In genomic region chr20:17326096-17326495, GRCh38 we compare ENCODE assay signal across 11 cellular contexts.
"Had no signal": no experiment of that assay in that cellular context is flagged by ENCODE, and none has a peak within 500 bp of the region (broad histone marks: within the 10 kb centered on the region; RNA-seq: fewer than 3 reads in every experiment).

No MANE protein-coding gene starts in this region.

- H3K36me3 ChIP-seq: HAP-1 had no signal

- H3K4me3 Mint-ChIP-seq: GM23338, H9, HFFc6 had no signal

- FAIRE-seq: H1, H54 had no signal

- H3K9ac ChIP-seq: GM23248 had no signal

- H3K27ac Mint-ChIP-seq: GM23338, H9, HFFc6 had no signal

- H3K4me2 ChIP-seq: GM23338 had no signal

- H2AFZ ChIP-seq: GM23248, GM23338 had no signal

- ATAC-seq: HCT116 had no signal

- H3K4me1 ChIP-seq: HAP-1 had no signal

- H3K9me3 ChIP-seq: HAP-1 had no signal

- H3K4me3 ChIP-seq: GM23248, GM23338, HAP-1 had no signal

- H3K9me3 Mint-ChIP-seq: GM23338, H9 had no signal

- H3K27ac ChIP-seq: GM23248 had no signal

- DNase-seq: GM23248, GOT3, H7, H9, HCEC 1CT, HFFc6 had no signal
